25 cellular contexts compared by ENCODE assay signal in genomic region chr5:2158767-2159166, GRCh38.
A peak's percentile ranks its signal among the peaks of the same experiment; 100 is the strongest.
DNase-seq lines count a peak whose midpoint lies in the region; ATAC-seq, FAIRE-seq and TF ChIP-seq lines count a peak whose summit lies in the region.
"Had no signal": no experiment of that assay in that cellular context is flagged by ENCODE, and none has a peak within 500 bp of the region (broad histone marks: within the 10 kb centered on the region; RNA-seq: fewer than 3 reads in every experiment).

No MANE protein-coding gene starts in this region.

- H3K9me3 ChIP-seq in kidney (ENCODE audit: control insufficient read depth in 1 of 2, low read length in 2 of 2): no peaks in the 10 kb centered on the region
- H3K9me3 ChIP-seq: A549; BE2C; BLaER1 treated with 17β-estradiol and CSF1 and Interleukin-3, amounts not matched to agents 10 nM and 100 nM; HAP-1 had no signal

- no peak overlapping the region for H3K9ac ChIP-seq in kidney (ENCODE audit: low read length in 2 of 2)
- H3K9ac ChIP-seq: BLaER1 treated with 17β-estradiol and CSF1 and Interleukin-3, amounts not matched to agents 10 nM and 100 nM had no signal

- no peak overlapping the region for H3K4me3 ChIP-seq in choroid plexus epithelial cell (ENCODE audit: low read depth, low read length)
- H3K4me3 ChIP-seq in kidney (ENCODE audit: low read length in 2 of 2): no peak overlapping the region
- H3K4me3 ChIP-seq: A549; BLaER1 treated with 17β-estradiol and CSF1 and Interleukin-3, amounts not matched to agents 10 nM and 100 nM; GM23338; HAP-1 had no signal

- FAIRE-seq in kidney (lab: Jason Lieb, UNC): no peak
- FAIRE-seq: A549, D721Med, GM12891, GM18507, H54 had no signal

- no peak overlapping the region for H3K27ac ChIP-seq in kidney (ENCODE audit: low read depth in 2 of 2, low read length in 2 of 2)
- H3K27ac ChIP-seq: A549; BLaER1 treated with 17β-estradiol and CSF1 and Interleukin-3, amounts not matched to agents 10 nM and 100 nM had no signal

- no peaks in the 10 kb centered on the region for H3K4me1 ChIP-seq in kidney (ENCODE audit: control insufficient read depth in 1 of 2, insufficient read depth in 1 of 2, low read depth in 1 of 2, low read length in 2 of 2)
- H3K4me1 ChIP-seq: A549, BE2C, HAP-1 had no signal

- H3K36me3 ChIP-seq in kidney (ENCODE audit: control insufficient read depth in 1 of 2, insufficient read depth in 2 of 2, low read length in 2 of 2): no peaks in the 10 kb centered on the region
- H3K36me3 ChIP-seq: BE2C; BLaER1 treated with 17β-estradiol and CSF1 and Interleukin-3, amounts not matched to agents 10 nM and 100 nM; HAP-1 had no signal

- no peak for TF ChIP-seq CTCF in choroid plexus epithelial cell (conservative IDR thresholded peaks at IDR 0.05; ENCODE audit: low read depth, low read length)
- no peak for TF ChIP-seq CTCF in kidney (IDR thresholded peaks at IDR 0.05; ENCODE audit: borderline replicate concordance, extremely low read depth, insufficient read depth)
- no peak for TF ChIP-seq CTCF in omental fat pad (IDR thresholded peaks at IDR 0.05)

- DNase-seq in Daoy (ENCODE audit: low read depth) (peak; percentile 48), choroid plexus epithelial cell (ENCODE audit: low read depth) (peak; percentile 52), kidney (peak; percentile 23), omental fat pad (ENCODE audit: low spot score) (no peak), T-helper 9 cell (no peak)
- no peak for DNase-seq in stimulated activated CD4-positive, alpha-beta T cell treated with anti-CD3 and anti-CD28 coated beads, Interleukin-15, amount 100 ng/mL, for 24 hours
- DNase-seq: 8988T; ACHN; AML-193; BE2C; CD4-positive, alpha-beta T cell; CD8-positive, alpha-beta memory T cell; DMS 273 treated with DMSO at 0.1 percent for 48 hours; DMS79; GF-D8; HFFc6 had no signal

- ATAC-seq in omental fat pad (ENCODE audit: low FRiP score): peak; percentile 45
- ATAC-seq in GM18870 (IDR thresholded peaks at IDR 0.05; ENCODE audit: unreplicated experiment): no peak
- ATAC-seq: A549, GM23338 had no signal

- intact Hi-C loops in kidney (cut with DNase I): no loop called here

Comparison
In these comparisons a context has a peak if more than half of its experiments do, and no peak if none do; other contexts are left out.
1. DNase-seq: peak in Daoy (single experiment), choroid plexus epithelial cell (single experiment) and kidney (single experiment); none in omental fat pad (single experiment), T-helper 9 cell (single experiment) and stimulated activated CD4-positive, alpha-beta T cell treated with anti-CD3 and anti-CD28 coated beads, Interleukin-15, amount 100 ng/mL, for 24 hours (single experiment).